ENCODE assay signal across 32 cellular contexts in genomic region chr13:84702174-84702573, GRCh38.
"Had no signal": no experiment of that assay in that cellular context is flagged by ENCODE, and none has a peak within 500 bp of the region (broad histone marks: within the 10 kb centered on the region; RNA-seq: fewer than 3 reads in every experiment).

No MANE protein-coding gene starts in this region.

- DNase-seq: Karpas-422, Kasumi-1, MG63, MM.1S, MV-4-11, NCI-H1048, NCI-H1092, NCI-H1092 treated with DMSO at 0.1 percent for 48 hours, NCI-H1105, NCI-H1105 treated with DMSO at 0.1 percent for 48 hours, NCI-H1417 treated with DMSO at 0.1 percent for 48 hours, NCI-H1436, NCI-H1436 treated with DMSO at 0.1 percent for 48 hours, NCI-H146, NCI-H1694, NCI-H1694 treated with DMSO at 0.1 percent for 48 hours, NCI-H187, NCI-H187 treated with DMSO at 0.1 percent for 48 hours, NCI-H1930, NCI-H2029, NCI-H2029 treated with DMSO at 0.1 percent for 48 hours, NCI-H2081, NCI-H2081 treated with DMSO at 0.1 percent for 48 hours, NCI-H2107, NCI-H2171, NCI-H2227 treated with DMSO at 0.1 percent for 48 hours, NCI-H226, NCI-H345, NCI-H446, NCI-H446 treated with DMSO at 0.1 percent for 48 hours, NCI-H510A, NCI-H510A treated with DMSO at 0.1 percent for 48 hours had no signal
